In genomic region chr2:221392228-221392881, GRCh38 we compare ENCODE assay signal across 29 cellular contexts.
"Had no signal": no experiment of that assay in that cellular context is flagged by ENCODE, and none has a peak within 500 bp of the region (broad histone marks: within the 10 kb centered on the region; RNA-seq: fewer than 3 reads in every experiment).

No MANE protein-coding gene starts in this region.

- DNase-seq: colonic mucosa; effector CD8-positive, alpha-beta T cell; endodermal cell; foreskin keratinocyte; heart left ventricle; kidney; right lobe of liver; stimulated activated CD4-positive, alpha-beta T cell treated with anti-CD3 and anti-CD28 coated beads, Interleukin-12 subunit alpha, Interleukin-12 subunit beta, amount 100 ng/mL, for 4 hours; stimulated activated CD4-positive, alpha-beta T cell treated with anti-CD3 and anti-CD28 coated beads, Interleukin-1b, Interleukin-23, amount 100 ng/mL, for 48 hours; stimulated activated CD4-positive, alpha-beta T cell treated with anti-CD3 and anti-CD28 coated beads, Interleukin-4, amount 100 ng/mL, for 1 hour; stimulated activated naive CD8-positive, alpha-beta T cell treated with anti-CD3 and anti-CD28 coated beads, Interleukin-15, Interleukin-2, amounts not matched to agents 100 U/mL and 50 U/mL, for 24 hours; substantia nigra; upper lobe of left lung had no signal

- H2AFZ ChIP-seq: hepatocyte, parathyroid adenoma had no signal

- H3K36me3 Mint-ChIP-seq: memory B cell; natural killer cell treated with Interleukin-12 subunit alpha and Interleukin-12 subunit beta and Interleukin-15 and Interleukin-18, amount 100 ng/mL, for 72 hours; stimulated activated memory B cell treated with anti-CD40 and anti-IgM and Interleukin-4, amounts not matched to agents 10 μg/mL and 1 μg/mL and 100 μg/mL, for 72 hours had no signal

- H3K4me1 ChIP-seq: colonic mucosa, esophagus muscularis mucosa, foreskin keratinocyte, gastroesophageal sphincter, heart left ventricle, parathyroid adenoma, right lobe of liver, tibial nerve, upper lobe of left lung had no signal

- H3K4me3 Mint-ChIP-seq: dendritic cell treated with granulocyte-macrophage colony-stimulating factor and Interleukin-4, amounts not matched to agents 40 ng/mL and 50 ng/mL, for 4 days; endodermal cell; memory B cell; natural killer cell treated with Interleukin-12 subunit alpha and Interleukin-12 subunit beta and Interleukin-15 and Interleukin-18, amount 100 ng/mL, for 72 hours; neural crest cell; stimulated activated memory B cell treated with anti-CD40 and anti-IgM and Interleukin-4, amounts not matched to agents 10 μg/mL and 1 μg/mL and 100 μg/mL, for 72 hours had no signal

- H3K4me3 ChIP-seq: colonic mucosa, esophagus muscularis mucosa, gastroesophageal sphincter, heart left ventricle, hepatocyte, lung, right lobe of liver, smooth muscle cell, thoracic aorta, tibial nerve, upper lobe of left lung had no signal

- H3K27me3 Mint-ChIP-seq: dendritic cell treated with granulocyte-macrophage colony-stimulating factor and Interleukin-4, amounts not matched to agents 40 ng/mL and 50 ng/mL, for 4 days; memory B cell; natural killer cell treated with Interleukin-12 subunit alpha and Interleukin-12 subunit beta and Interleukin-15 and Interleukin-18, amount 100 ng/mL, for 72 hours; stimulated activated memory B cell treated with anti-CD40 and anti-IgM and Interleukin-4, amounts not matched to agents 10 μg/mL and 1 μg/mL and 100 μg/mL, for 72 hours had no signal

- H3K9ac ChIP-seq: parathyroid adenoma had no signal

- ATAC-seq: foreskin keratinocyte; gastroesophageal sphincter; heart left ventricle; left lobe of liver; natural killer cell treated with Interleukin-12 subunit alpha and Interleukin-12 subunit beta and Interleukin-15 and Interleukin-18, amount 100 ng/mL, for 72 hours; right lobe of liver; stimulated activated memory B cell treated with anti-CD40 and anti-IgM and Interleukin-4, amounts not matched to agents 10 μg/mL and 1 μg/mL and 100 μg/mL, for 72 hours; stimulated activated naive CD8-positive, alpha-beta T cell treated with anti-CD3 and anti-CD28 coated beads, Interleukin-15, Interleukin-2, amounts not matched to agents 100 U/mL and 50 U/mL, for 24 hours had no signal

- H3K27ac ChIP-seq: colonic mucosa, epithelial cell of prostate, esophagus muscularis mucosa, foreskin keratinocyte, gastroesophageal sphincter, heart left ventricle, hepatocyte, parathyroid adenoma, right lobe of liver, thoracic aorta, tibial nerve, upper lobe of left lung had no signal

- H3K4me2 ChIP-seq: hepatocyte, smooth muscle cell had no signal

- H3K36me3 ChIP-seq: colonic mucosa, esophagus muscularis mucosa, gastroesophageal sphincter, heart left ventricle, right lobe of liver, thoracic aorta, tibial nerve, upper lobe of left lung had no signal

- H3K4me1 Mint-ChIP-seq: stimulated activated memory B cell treated with anti-CD40 and anti-IgM and Interleukin-4, amounts not matched to agents 10 μg/mL and 1 μg/mL and 100 μg/mL, for 72 hours had no signal

- H3K79me2 ChIP-seq: hepatocyte, parathyroid adenoma had no signal

- H3K27me3 ChIP-seq: colonic mucosa, esophagus muscularis mucosa, gastroesophageal sphincter, heart left ventricle, hepatocyte, right lobe of liver, tibial nerve, upper lobe of left lung had no signal

- H3K9me3 Mint-ChIP-seq: dendritic cell treated with granulocyte-macrophage colony-stimulating factor and Interleukin-4, amounts not matched to agents 40 ng/mL and 50 ng/mL, for 4 days; endodermal cell; memory B cell; natural killer cell treated with Interleukin-12 subunit alpha and Interleukin-12 subunit beta and Interleukin-15 and Interleukin-18, amount 100 ng/mL, for 72 hours; neural crest cell; stimulated activated memory B cell treated with anti-CD40 and anti-IgM and Interleukin-4, amounts not matched to agents 10 μg/mL and 1 μg/mL and 100 μg/mL, for 72 hours had no signal

- H3K27ac Mint-ChIP-seq: dendritic cell treated with granulocyte-macrophage colony-stimulating factor and Interleukin-4, amounts not matched to agents 40 ng/mL and 50 ng/mL, for 4 days; endodermal cell; memory B cell; natural killer cell treated with Interleukin-12 subunit alpha and Interleukin-12 subunit beta and Interleukin-15 and Interleukin-18, amount 100 ng/mL, for 72 hours; progenitor cell of endocrine pancreas; stimulated activated memory B cell treated with anti-CD40 and anti-IgM and Interleukin-4, amounts not matched to agents 10 μg/mL and 1 μg/mL and 100 μg/mL, for 72 hours had no signal

- H3K9me3 ChIP-seq: colonic mucosa, esophagus muscularis mucosa, gastroesophageal sphincter, heart left ventricle, right lobe of liver, thoracic aorta, tibial nerve, upper lobe of left lung had no signal
